ENCODE assay signal across 8 cellular contexts in genomic region chr22:44735518-44736428, GRCh38. TPM values are rescaled to one million over a fixed set of nuclear protein-coding genes. Genes with fewer than 3 reads are reported as not detected.
DNase-seq lines count a peak whose midpoint lies in the region; ATAC-seq and TF ChIP-seq lines count a peak whose summit lies in the region.

No MANE protein-coding gene starts in this region.

- WGBS in trophoblast cell (ENCODE audit: extremely low coverage, insufficient coverage, insufficient read length) = no CpG with 5 or more reads among the region's 28 CpGs

- no peak overlapping the region for H2BK120ac ChIP-seq in trophoblast cell (ENCODE audit: insufficient read depth, low read length, poor library complexity)

- no peak overlapping the region for H2BK12ac ChIP-seq in trophoblast cell (ENCODE audit: low read length)

- no peak overlapping the region for H3K18ac ChIP-seq in trophoblast cell (ENCODE audit: low read length)

- DNase-seq in CD14-positive monocyte (ENCODE audit: low spot score) (peak; percentile 63), SHP77 treated with DMSO at 0.1 percent for 48 hours (lab: John Stamatoyannopoulos, UW) (peak; percentile 25), germinal center (ENCODE audit: low spot score) (peak; percentile 82), trophoblast cell (peak; percentile 46 to 72), upper lobe of right lung (peak; percentile 89), NCI-H510A treated with DMSO at 0.1 percent for 48 hours (lab: John Stamatoyannopoulos, UW) (no peak)
- peak; percentile 85 for DNase-seq in activated gamma-delta T cell treated with anti-CD3 and anti-CD28 coated beads, Interleukin-2, amount 50 U/mL, for 16 hours (ENCODE audit: low read depth)

- H3K27ac Mint-ChIP-seq in CD14-positive monocyte = peak overlapping the region in 1 of 7 donors; percentile 72

- peaks cover 6 to 13% of the 10 kb centered on the region in 2 experiments for H3K36me3 ChIP-seq in trophoblast cell (ENCODE audit: control insufficient read depth in 1 of 2, insufficient read depth in 2 of 2, low read length in 2 of 2)
- no peaks in the 10 kb centered on the region for H3K36me3 ChIP-seq in upper lobe of right lung

- H3K4me3 ChIP-seq in trophoblast cell (ENCODE audit: low read depth, low read length) (no peak overlapping the region), upper lobe of right lung (no peak overlapping the region)

- no peak overlapping the region for H3K9ac ChIP-seq in trophoblast cell (ENCODE audit: low read length)

- no peak overlapping the region for H3K4ac ChIP-seq in trophoblast cell (ENCODE audit: low read depth, low read length)

- TF ChIP-seq CTCF in CD14-positive monocyte (IDR thresholded peaks at IDR 0.05) (peak; percentile 100), upper lobe of right lung (IDR thresholded peaks at IDR 0.05) (peak; percentile 99)

- H3K27ac ChIP-seq in trophoblast cell (ENCODE audit: low read depth, low read length) (no peak overlapping the region), upper lobe of right lung (no peak overlapping the region)

- peaks cover 0 to 7% (median 0%) of the 10 kb centered on the region in 3 donors for H3K27me3 Mint-ChIP-seq in CD14-positive monocyte (ENCODE audit: low read depth in 3 of 3)

- H3K4me1 ChIP-seq in trophoblast cell (ENCODE audit: control insufficient read depth in 1 of 2, insufficient read depth in 2 of 2, low read length in 2 of 2) = peaks cover 15 to 24% of the 10 kb centered on the region in 2 experiments
- H3K4me1 ChIP-seq in upper lobe of right lung = peaks cover 7% of the 10 kb centered on the region

- peaks cover 0 to 3% (median 0%) of the 10 kb centered on the region in 7 donors for H3K9me3 Mint-ChIP-seq in CD14-positive monocyte

- H3K9me3 ChIP-seq in trophoblast cell (ENCODE audit: insufficient read depth, low read depth, low read length) (peaks cover 10% of the 10 kb centered on the region), upper lobe of right lung (no peaks in the 10 kb centered on the region)

- no peak overlapping the region for H4K91ac ChIP-seq in trophoblast cell (ENCODE audit: low read depth, low read length)

- intact Hi-C loops in CD14-positive monocyte (cut with micrococcal nuclease) (loop anchor here (1.0 to 2.0 kb wide), 2 partner anchors 37 to 38 kb away; no protein-coding TSS in a partner anchor), upper lobe of right lung (cut with DNase I) (loop anchor here (2.0 kb wide), 1 partner anchor 39 kb away; no protein-coding TSS in a partner anchor)

- H3K4me2 ChIP-seq in trophoblast cell (ENCODE audit: low read length) = no peak overlapping the region

- H2AFZ ChIP-seq in trophoblast cell (ENCODE audit: insufficient read depth, low read length, poor library complexity) = no peak overlapping the region

- H3K27me3 ChIP-seq in trophoblast cell (ENCODE audit: insufficient read depth, low read length) = no peaks in the 10 kb centered on the region
- H3K27me3 ChIP-seq in upper lobe of right lung = no peaks in the 10 kb centered on the region

- H2AK5ac ChIP-seq in trophoblast cell (ENCODE audit: low read length) = no peak overlapping the region

- H3K36me3 Mint-ChIP-seq in CD14-positive monocyte = no peaks in the 10 kb centered on the region

- no peak overlapping the region for H4K12ac ChIP-seq in trophoblast cell (ENCODE audit: low read depth, low read length)

- H3K14ac ChIP-seq in trophoblast cell (ENCODE audit: low read length) = no peak overlapping the region

- no peak overlapping the region for H3K23ac ChIP-seq in trophoblast cell (ENCODE audit: low read length)

- H2BK5ac ChIP-seq in trophoblast cell (ENCODE audit: low read depth, low read length, poor library complexity) = no peak overlapping the region

- no peaks in the 10 kb centered on the region for H3K79me2 ChIP-seq in trophoblast cell (ENCODE audit: control insufficient read depth, insufficient read depth, low read length, poor library complexity)

- H3K79me1 ChIP-seq in trophoblast cell (ENCODE audit: low read length) = peaks cover 2% of the 10 kb centered on the region

- H4K8ac ChIP-seq in trophoblast cell (ENCODE audit: low read depth, low read length) = no peak overlapping the region

- ATAC-seq in HG02610 (IDR thresholded peaks at IDR 0.05; ENCODE audit: unreplicated experiment) (peak; percentile 41), upper lobe of right lung (peak; percentile 73)

- H3K4me3 Mint-ChIP-seq in CD14-positive monocyte = no peak overlapping the region

- no peaks in the 10 kb centered on the region for H3K4me1 Mint-ChIP-seq in CD14-positive monocyte

RNA-seq across cellular contexts. Expression of gene ARHGAP8, which starts 16.6 kb away (rescaled TPM):
- not detected for polyA plus RNA-seq in CD14-positive monocyte
- 56.7 and 58.2 TPM in 2 replicates for polyA plus RNA-seq in trophoblast cell (2013)
- total RNA-seq in upper lobe of right lung = 18.1 TPM

RNA-seq across cellular contexts. Expression of gene PRR5, which starts 33.8 kb away (rescaled TPM):
- polyA plus RNA-seq in CD14-positive monocyte = 1 to 10 TPM in 1 of 2 donors, under 1 TPM in 1; 0.66 to 1.2 TPM
- 60.6 and 63.8 TPM in 2 replicates for polyA plus RNA-seq in trophoblast cell (2013)
- 13.6 TPM for total RNA-seq in upper lobe of right lung
